Comparison of ENCODE assay signal across 8 cellular contexts in genomic region chr3:46947981-46948791, GRCh38. TPM values are rescaled to one million over a fixed set of nuclear protein-coding genes. Genes with fewer than 3 reads are reported as not detected.
DNase-seq lines count a peak whose midpoint lies in the region; ATAC-seq and TF ChIP-seq lines count a peak whose summit lies in the region.

No MANE protein-coding gene starts in this region.

- CTCF ChIA-PET in CD4-positive, alpha-beta T cell (lab: Charles Lee): interaction anchor here (1.1 to 2.6 kb wide), 8 partner anchors 11 to 50 kb away, joined by 3 to 11 read pairs (median 6); partner anchors contain the start of gene NBEAL2

- peak overlapping the region; percentile 64 for H3K27ac ChIP-seq in CD4-positive, alpha-beta T cell (ENCODE audit: low read depth, low read length)
- H3K27ac ChIP-seq in sigmoid colon: peak overlapping the region in 2 of 4 donors; percentile 28 to 49

- no peaks in the 10 kb centered on the region for H3K9me3 ChIP-seq in CD4-positive, alpha-beta T cell (ENCODE audit: control insufficient read depth, low read length)
- no peaks in the 10 kb centered on the region for H3K9me3 ChIP-seq in sigmoid colon

- intact Hi-C loops in CD4-positive, alpha-beta T cell (cut with DNase I, micrococcal nuclease): loop anchor here in 1 of 2 experiments (1.0 to 10.0 kb wide), 2 partner anchors 28 to 107 kb away; partner anchors contain the start of gene CCDC12
- intact Hi-C loops in left cardiac atrium (cut with DNase I) (no loop called here), sigmoid colon (cut with DNase I) (no loop called here)

- peak overlapping the region; percentile 59 for H3K4me3 Mint-ChIP-seq in CD4-positive, alpha-beta T cell

- peaks cover 0 to 4% (median 2%) of the 10 kb centered on the region in 4 donors for H3K36me3 ChIP-seq in sigmoid colon

- DNase-seq in CD4-positive, alpha-beta T cell: peak; percentile 51 to 82 (median 64)
- DNase-seq in OCI-M1 (lab: John Stamatoyannopoulos, UW) (peak; percentile 64), left cardiac atrium (peak; percentile 70), amniotic stem cell (lab: John Stamatoyannopoulos, UW) (no peak), sigmoid colon (no peak), NCI-H748 (lab: John Stamatoyannopoulos, UW; ENCODE audit: unreplicated experiment) (no peak)
- peak; percentile 47 to 50 for DNase-seq in activated T-helper 1 cell treated with anti-CD3 and anti-CD28 coated beads, Interleukin-2, amount 50 U/mL, for 16 hours (ENCODE audit: low read depth in 1 of 2, low spot score in 1 of 2)
- DNase-seq in stimulated activated CD4-positive, alpha-beta T cell treated with anti-CD3 and anti-CD28 coated beads, Interleukin-1b, Interleukin-23, amount 100 ng/mL, for 48 hours: peak; percentile 66

- WGBS in sigmoid colon, 2 donors: 10 to 50% methylated on average over 19 of the region's 19 CpGs

- POLR2A ChIA-PET in CD4-positive, alpha-beta T cell (lab: Charles Lee): interaction anchor here (0.6 to 2.2 kb wide), 3 partner anchors 19 to 39 kb away, joined by 3 to 10 read pairs (median 4); partner anchors contain the start of gene NBEAL2

- TF ChIP-seq EP300 in sigmoid colon (IDR thresholded peaks at IDR 0.05): no peak

- no peak for TF ChIP-seq CTCF in CD4-positive, alpha-beta T cell (IDR thresholded peaks at IDR 0.05)
- TF ChIP-seq CTCF in sigmoid colon (IDR thresholded peaks at IDR 0.05): no peak

- H3K4me1 Mint-ChIP-seq in CD4-positive, alpha-beta T cell (ENCODE audit: low read depth): peaks cover 84% of the 10 kb centered on the region

- H3K27me3 ChIP-seq in CD4-positive, alpha-beta T cell (ENCODE audit: control insufficient read depth, insufficient read depth, low read length): no peaks in the 10 kb centered on the region
- no peaks in the 10 kb centered on the region for H3K27me3 ChIP-seq in sigmoid colon

- TF ChIP-seq POLR2A in sigmoid colon (IDR thresholded peaks at IDR 0.05): no peak

- ATAC-seq in CD4-positive, alpha-beta T cell (ENCODE audit: poor library complexity): peak; percentile 77
- ATAC-seq in left cardiac atrium: peak; percentile 41 to 77

- H3K4me1 ChIP-seq in sigmoid colon: peaks cover 0 to 83% (median 68%) of the 10 kb centered on the region in 4 donors

- peaks cover 28% of the 10 kb centered on the region for H3K36me3 Mint-ChIP-seq in CD4-positive, alpha-beta T cell (ENCODE audit: low read depth)

- H3K27ac Mint-ChIP-seq in CD4-positive, alpha-beta T cell: peak overlapping the region; percentile 92

- no peaks in the 10 kb centered on the region for H3K27me3 Mint-ChIP-seq in CD4-positive, alpha-beta T cell

- no peak overlapping the region for H3K4me3 ChIP-seq in sigmoid colon

- no peaks in the 10 kb centered on the region for H3K9me3 Mint-ChIP-seq in CD4-positive, alpha-beta T cell

RNA-seq across cellular contexts. Expression of gene CCDC12, which starts 28.4 kb away (rescaled TPM):
- total RNA-seq in CD4-positive, alpha-beta T cell: 10 to 100 TPM; 57.5 to 59.5 TPM
- total RNA-seq in left cardiac atrium (10 to 100 TPM; 24.2 to 38.4 TPM), sigmoid colon (10 to 100 TPM; 33.1 to 41.0 (median 36.6) TPM)
- 10 to 100 TPM; 58.9 to 80.9 (median 77.5) TPM for polyA plus RNA-seq in sigmoid colon

RNA-seq across cellular contexts. Expression of gene NBEAL2, which starts 31.3 kb away (rescaled TPM):
- 100 to 1,000 TPM; 163 to 170 TPM for total RNA-seq in CD4-positive, alpha-beta T cell
- 10 to 100 TPM; 17.1 to 23.9 TPM for total RNA-seq in left cardiac atrium
- 10 to 100 TPM in 3 of 4 donors, 1 to 10 TPM in 1; 9.6 to 36.0 (median 13.5) TPM for total RNA-seq in sigmoid colon
- polyA plus RNA-seq in sigmoid colon: 10 to 100 TPM in 2 of 3 donors, 1 to 10 TPM in 1; 7.8 to 88.0 (median 11.3) TPM

Comparison
In these comparisons a context has a peak if more than half of its experiments do, and no peak if none do; other contexts are left out.
1. DNase-seq: peak in CD4-positive, alpha-beta T cell (10 of 10), OCI-M1 (single experiment), activated T-helper 1 cell treated with anti-CD3 and anti-CD28 coated beads, Interleukin-2, amount 50 U/mL, for 16 hours (2 of 2), left cardiac atrium (single experiment) and stimulated activated CD4-positive, alpha-beta T cell treated with anti-CD3 and anti-CD28 coated beads, Interleukin-1b, Interleukin-23, amount 100 ng/mL, for 48 hours (single experiment); none in amniotic stem cell (single experiment), sigmoid colon (single experiment) and NCI-H748 (single experiment).
2. RNA of gene NBEAL2, which starts 31.3 kb away (total RNA-seq): 163 to 170 TPM in CD4-positive, alpha-beta T cell; 17.1 to 23.9 TPM in left cardiac atrium and 9.6 to 36.0 TPM in sigmoid colon; every median in the first group is over 4 times any median in the second.